Comparison of ENCODE assay signal across 1 cellular context in genomic region chr5:157744055-157745011, GRCh38.
TF ChIP-seq lines count a peak whose summit lies in the region.

No MANE protein-coding gene starts in this region.

TF ChIP-seq in GM23338, 12 proteins besides CTCF, POLR2A, EP300 and RAD21 (continued from another document):
- TF ChIP-seq REST (IDR thresholded peaks at IDR 0.05; ENCODE audit: unreplicated experiment): no peak
